ENCODE assay signal across 9 cellular contexts in genomic region chr5:150544606-150545219, GRCh38. TPM values are rescaled to one million over a fixed set of nuclear protein-coding genes. Genes with fewer than 3 reads are reported as not detected.
A peak's percentile ranks its signal among the peaks of the same experiment; 100 is the strongest.
DNase-seq lines count a peak whose midpoint lies in the region; ATAC-seq, FAIRE-seq and TF ChIP-seq lines count a peak whose summit lies in the region.
"Had no signal": no experiment of that assay in that cellular context is flagged by ENCODE, and none has a peak within 500 bp of the region (broad histone marks: within the 10 kb centered on the region; RNA-seq: fewer than 3 reads in every experiment).

No MANE protein-coding gene starts in this region.

- H3K4me3 Mint-ChIP-seq in activated naive CD8-positive, alpha-beta T cell treated with anti-CD3 and anti-CD28 coated beads for 36 hours: no peak overlapping the region

- peak; percentile 42 for ATAC-seq in GM19468 (IDR thresholded peaks at IDR 0.05; ENCODE audit: extremely low read depth, unreplicated experiment)
- ATAC-seq in SK-N-SH treated with all-trans-retinoic acid at 6 μM for 48 hours: peak; percentile 64

- H3K27me3 Mint-ChIP-seq in activated naive CD8-positive, alpha-beta T cell treated with anti-CD3 and anti-CD28 coated beads for 36 hours: no peaks in the 10 kb centered on the region

- H3K4me1 Mint-ChIP-seq in activated naive CD8-positive, alpha-beta T cell treated with anti-CD3 and anti-CD28 coated beads for 36 hours: no peaks in the 10 kb centered on the region

- no peak overlapping the region for H3K27ac Mint-ChIP-seq in activated naive CD8-positive, alpha-beta T cell treated with anti-CD3 and anti-CD28 coated beads for 36 hours

- TF ChIP-seq POLR2A in H54 (IDR thresholded peaks at IDR 0.05; ENCODE audit: low read depth, low read length): no peak

- intact Hi-C loops in cardiac septum (cut with DNase I): loop anchor here (1.0 to 2.0 kb wide), 2 partner anchors 58 to 85 kb away; no protein-coding TSS in a partner anchor

- no peak for FAIRE-seq in H54 (lab: Jason Lieb, UNC)
- FAIRE-seq: colon had no signal

- H3K36me3 Mint-ChIP-seq in activated naive CD8-positive, alpha-beta T cell treated with anti-CD3 and anti-CD28 coated beads for 36 hours: peaks cover 2% of the 10 kb centered on the region

- DNase-seq in DMS 273 (lab: John Stamatoyannopoulos, UW; ENCODE audit: unreplicated experiment) (peak; percentile 87), HPDE6-E6E7 (ENCODE audit: extremely low spot score) (peak; percentile 64), cardiac septum (ENCODE audit: low spot score) (peak; percentile 90), retina (peak; percentile 48), H54 (ENCODE audit: insufficient read length, low spot score) (no peak)
- peak; percentile 74 for DNase-seq in activated naive CD8-positive, alpha-beta T cell treated with anti-CD3 and anti-CD28 coated beads for 36 hours

- H3K9me3 Mint-ChIP-seq in activated naive CD8-positive, alpha-beta T cell treated with anti-CD3 and anti-CD28 coated beads for 36 hours: no peaks in the 10 kb centered on the region

TF ChIP-seq in SK-N-SH treated with all-trans-retinoic acid at 6 μM for 48 hours, 23 proteins besides CTCF, POLR2A, EP300 and RAD21:
- TF ChIP-seq, protein P1, sequence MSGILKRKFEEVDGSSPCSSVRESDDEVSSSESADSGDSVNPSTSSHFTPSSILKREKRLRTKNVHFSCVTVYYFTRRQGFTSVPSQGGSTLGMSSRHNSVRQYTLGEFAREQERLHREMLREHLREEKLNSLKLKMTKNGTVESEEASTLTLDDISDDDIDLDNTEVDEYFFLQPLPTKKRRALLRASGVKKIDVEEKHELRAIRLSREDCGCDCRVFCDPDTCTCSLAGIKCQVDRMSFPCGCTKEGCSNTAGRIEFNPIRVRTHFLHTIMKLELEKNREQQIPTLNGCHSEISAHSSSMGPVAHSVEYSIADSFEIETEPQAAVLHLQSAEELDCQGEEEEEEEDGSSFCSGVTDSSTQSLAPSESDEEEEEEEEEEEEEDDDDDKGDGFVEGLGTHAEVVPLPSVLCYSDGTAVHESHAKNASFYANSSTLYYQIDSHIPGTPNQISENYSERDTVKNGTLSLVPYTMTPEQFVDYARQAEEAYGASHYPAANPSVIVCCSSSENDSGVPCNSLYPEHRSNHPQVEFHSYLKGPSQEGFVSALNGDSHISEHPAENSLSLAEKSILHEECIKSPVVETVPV (CRISPR knock-in tag; IDR thresholded peaks at IDR 0.05): no peak
- TF ChIP-seq SNAI2 (CRISPR knock-in tag; IDR thresholded peaks at IDR 0.05) (no peak), ARNTL (CRISPR knock-in tag; IDR thresholded peaks at IDR 0.05; ENCODE audit: borderline replicate concordance, low read depth) (no peak), PATZ1 (CRISPR knock-in tag; IDR thresholded peaks at IDR 0.05; ENCODE audit: borderline replicate concordance) (no peak)

RNA-seq across cellular contexts. Expression of gene NDST1, which starts 36.8 kb away (rescaled TPM):
- 1 to 10 TPM; 7.1 to 7.3 TPM for total RNA-seq in activated naive CD8-positive, alpha-beta T cell treated with anti-CD3 and anti-CD28 coated beads for 36 hours
- total RNA-seq in cardiac septum: 67.6 TPM
